ENCODE assay signal across 1 cellular context in the genomic region with DNA sequence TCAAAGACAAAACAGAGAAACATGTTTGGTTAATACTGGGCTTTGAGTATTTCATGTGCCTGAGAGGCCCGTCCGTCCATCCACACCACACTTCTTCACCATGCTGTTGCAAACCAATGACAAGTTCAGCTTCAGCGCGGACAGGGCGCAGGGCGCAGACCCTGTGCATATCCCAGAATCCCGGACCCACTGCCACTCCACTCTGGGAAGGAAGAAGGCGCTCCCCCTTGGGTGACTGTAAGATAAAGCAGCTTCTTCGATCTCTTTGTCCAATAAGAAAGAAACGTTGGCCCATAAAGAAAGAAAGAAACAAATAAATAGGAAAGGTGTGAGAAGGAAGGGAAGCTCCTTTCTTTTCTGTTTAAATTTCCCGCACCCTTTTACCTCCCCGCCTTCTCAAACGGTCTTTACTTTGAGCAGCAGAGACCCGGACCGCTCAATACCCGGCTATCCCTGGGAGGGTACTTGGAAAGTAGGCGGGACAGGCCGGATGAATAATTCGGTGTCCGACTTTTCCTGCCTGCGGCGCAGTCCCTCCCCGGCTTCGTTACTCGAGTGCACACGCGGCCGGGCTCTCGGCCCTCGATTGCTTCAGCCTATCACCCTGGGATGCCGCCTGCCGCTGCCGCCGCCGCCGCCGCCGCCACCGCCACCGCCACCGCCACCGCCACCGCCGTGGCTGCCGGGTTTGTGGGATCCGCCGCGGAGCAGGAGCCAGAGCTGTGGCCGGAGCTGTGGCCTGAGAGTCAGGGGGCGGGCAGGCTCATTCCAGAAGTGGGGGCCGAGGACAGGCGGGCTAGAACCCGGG.
A peak's percentile ranks its signal among the peaks of the same experiment; 100 is the strongest.
TF ChIP-seq lines count a peak whose summit lies in the region.

No MANE protein-coding gene starts in this region.

TF ChIP-seq in K562, 482 proteins besides CTCF, POLR2A, EP300 and RAD21 (continued from another document and continues in another):
- TF ChIP-seq, protein P1, sequence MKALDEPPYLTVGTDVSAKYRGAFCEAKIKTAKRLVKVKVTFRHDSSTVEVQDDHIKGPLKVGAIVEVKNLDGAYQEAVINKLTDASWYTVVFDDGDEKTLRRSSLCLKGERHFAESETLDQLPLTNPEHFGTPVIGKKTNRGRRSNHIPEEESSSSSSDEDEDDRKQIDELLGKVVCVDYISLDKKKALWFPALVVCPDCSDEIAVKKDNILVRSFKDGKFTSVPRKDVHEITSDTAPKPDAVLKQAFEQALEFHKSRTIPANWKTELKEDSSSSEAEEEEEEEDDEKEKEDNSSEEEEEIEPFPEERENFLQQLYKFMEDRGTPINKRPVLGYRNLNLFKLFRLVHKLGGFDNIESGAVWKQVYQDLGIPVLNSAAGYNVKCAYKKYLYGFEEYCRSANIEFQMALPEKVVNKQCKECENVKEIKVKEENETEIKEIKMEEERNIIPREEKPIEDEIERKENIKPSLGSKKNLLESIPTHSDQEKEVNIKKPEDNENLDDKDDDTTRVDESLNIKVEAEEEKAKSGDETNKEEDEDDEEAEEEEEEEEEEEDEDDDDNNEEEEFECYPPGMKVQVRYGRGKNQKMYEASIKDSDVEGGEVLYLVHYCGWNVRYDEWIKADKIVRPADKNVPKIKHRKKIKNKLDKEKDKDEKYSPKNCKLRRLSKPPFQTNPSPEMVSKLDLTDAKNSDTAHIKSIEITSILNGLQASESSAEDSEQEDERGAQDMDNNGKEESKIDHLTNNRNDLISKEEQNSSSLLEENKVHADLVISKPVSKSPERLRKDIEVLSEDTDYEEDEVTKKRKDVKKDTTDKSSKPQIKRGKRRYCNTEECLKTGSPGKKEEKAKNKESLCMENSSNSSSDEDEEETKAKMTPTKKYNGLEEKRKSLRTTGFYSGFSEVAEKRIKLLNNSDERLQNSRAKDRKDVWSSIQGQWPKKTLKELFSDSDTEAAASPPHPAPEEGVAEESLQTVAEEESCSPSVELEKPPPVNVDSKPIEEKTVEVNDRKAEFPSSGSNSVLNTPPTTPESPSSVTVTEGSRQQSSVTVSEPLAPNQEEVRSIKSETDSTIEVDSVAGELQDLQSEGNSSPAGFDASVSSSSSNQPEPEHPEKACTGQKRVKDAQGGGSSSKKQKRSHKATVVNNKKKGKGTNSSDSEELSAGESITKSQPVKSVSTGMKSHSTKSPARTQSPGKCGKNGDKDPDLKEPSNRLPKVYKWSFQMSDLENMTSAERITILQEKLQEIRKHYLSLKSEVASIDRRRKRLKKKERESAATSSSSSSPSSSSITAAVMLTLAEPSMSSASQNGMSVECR (CRISPR knock-in tag; IDR thresholded peaks at IDR 0.05) = 0 out of 2 replicates have a peak, but pooled peaks have one; percentile 54
- TF ChIP-seq ETV1 (tag; conservative IDR thresholded peaks at IDR 0.05; ENCODE audit: low read depth) = no peak
- TF ChIP-seq, protein P2, sequence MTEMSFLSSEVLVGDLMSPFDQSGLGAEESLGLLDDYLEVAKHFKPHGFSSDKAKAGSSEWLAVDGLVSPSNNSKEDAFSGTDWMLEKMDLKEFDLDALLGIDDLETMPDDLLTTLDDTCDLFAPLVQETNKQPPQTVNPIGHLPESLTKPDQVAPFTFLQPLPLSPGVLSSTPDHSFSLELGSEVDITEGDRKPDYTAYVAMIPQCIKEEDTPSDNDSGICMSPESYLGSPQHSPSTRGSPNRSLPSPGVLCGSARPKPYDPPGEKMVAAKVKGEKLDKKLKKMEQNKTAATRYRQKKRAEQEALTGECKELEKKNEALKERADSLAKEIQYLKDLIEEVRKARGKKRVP (CRISPR knock-in tag; IDR thresholded peaks at IDR 0.05) = 0 out of 2 replicates have a peak, but pooled peaks have one; percentile 27
- TF ChIP-seq, protein P3, sequence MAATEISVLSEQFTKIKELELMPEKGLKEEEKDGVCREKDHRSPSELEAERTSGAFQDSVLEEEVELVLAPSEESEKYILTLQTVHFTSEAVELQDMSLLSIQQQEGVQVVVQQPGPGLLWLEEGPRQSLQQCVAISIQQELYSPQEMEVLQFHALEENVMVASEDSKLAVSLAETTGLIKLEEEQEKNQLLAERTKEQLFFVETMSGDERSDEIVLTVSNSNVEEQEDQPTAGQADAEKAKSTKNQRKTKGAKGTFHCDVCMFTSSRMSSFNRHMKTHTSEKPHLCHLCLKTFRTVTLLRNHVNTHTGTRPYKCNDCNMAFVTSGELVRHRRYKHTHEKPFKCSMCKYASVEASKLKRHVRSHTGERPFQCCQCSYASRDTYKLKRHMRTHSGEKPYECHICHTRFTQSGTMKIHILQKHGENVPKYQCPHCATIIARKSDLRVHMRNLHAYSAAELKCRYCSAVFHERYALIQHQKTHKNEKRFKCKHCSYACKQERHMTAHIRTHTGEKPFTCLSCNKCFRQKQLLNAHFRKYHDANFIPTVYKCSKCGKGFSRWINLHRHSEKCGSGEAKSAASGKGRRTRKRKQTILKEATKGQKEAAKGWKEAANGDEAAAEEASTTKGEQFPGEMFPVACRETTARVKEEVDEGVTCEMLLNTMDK (IDR thresholded peaks at IDR 0.05; ENCODE audit: borderline replicate concordance, insufficient read depth, low read depth, low read length, poor library complexity, severe bottlenecking) = no peak
- TF ChIP-seq, protein P4, sequence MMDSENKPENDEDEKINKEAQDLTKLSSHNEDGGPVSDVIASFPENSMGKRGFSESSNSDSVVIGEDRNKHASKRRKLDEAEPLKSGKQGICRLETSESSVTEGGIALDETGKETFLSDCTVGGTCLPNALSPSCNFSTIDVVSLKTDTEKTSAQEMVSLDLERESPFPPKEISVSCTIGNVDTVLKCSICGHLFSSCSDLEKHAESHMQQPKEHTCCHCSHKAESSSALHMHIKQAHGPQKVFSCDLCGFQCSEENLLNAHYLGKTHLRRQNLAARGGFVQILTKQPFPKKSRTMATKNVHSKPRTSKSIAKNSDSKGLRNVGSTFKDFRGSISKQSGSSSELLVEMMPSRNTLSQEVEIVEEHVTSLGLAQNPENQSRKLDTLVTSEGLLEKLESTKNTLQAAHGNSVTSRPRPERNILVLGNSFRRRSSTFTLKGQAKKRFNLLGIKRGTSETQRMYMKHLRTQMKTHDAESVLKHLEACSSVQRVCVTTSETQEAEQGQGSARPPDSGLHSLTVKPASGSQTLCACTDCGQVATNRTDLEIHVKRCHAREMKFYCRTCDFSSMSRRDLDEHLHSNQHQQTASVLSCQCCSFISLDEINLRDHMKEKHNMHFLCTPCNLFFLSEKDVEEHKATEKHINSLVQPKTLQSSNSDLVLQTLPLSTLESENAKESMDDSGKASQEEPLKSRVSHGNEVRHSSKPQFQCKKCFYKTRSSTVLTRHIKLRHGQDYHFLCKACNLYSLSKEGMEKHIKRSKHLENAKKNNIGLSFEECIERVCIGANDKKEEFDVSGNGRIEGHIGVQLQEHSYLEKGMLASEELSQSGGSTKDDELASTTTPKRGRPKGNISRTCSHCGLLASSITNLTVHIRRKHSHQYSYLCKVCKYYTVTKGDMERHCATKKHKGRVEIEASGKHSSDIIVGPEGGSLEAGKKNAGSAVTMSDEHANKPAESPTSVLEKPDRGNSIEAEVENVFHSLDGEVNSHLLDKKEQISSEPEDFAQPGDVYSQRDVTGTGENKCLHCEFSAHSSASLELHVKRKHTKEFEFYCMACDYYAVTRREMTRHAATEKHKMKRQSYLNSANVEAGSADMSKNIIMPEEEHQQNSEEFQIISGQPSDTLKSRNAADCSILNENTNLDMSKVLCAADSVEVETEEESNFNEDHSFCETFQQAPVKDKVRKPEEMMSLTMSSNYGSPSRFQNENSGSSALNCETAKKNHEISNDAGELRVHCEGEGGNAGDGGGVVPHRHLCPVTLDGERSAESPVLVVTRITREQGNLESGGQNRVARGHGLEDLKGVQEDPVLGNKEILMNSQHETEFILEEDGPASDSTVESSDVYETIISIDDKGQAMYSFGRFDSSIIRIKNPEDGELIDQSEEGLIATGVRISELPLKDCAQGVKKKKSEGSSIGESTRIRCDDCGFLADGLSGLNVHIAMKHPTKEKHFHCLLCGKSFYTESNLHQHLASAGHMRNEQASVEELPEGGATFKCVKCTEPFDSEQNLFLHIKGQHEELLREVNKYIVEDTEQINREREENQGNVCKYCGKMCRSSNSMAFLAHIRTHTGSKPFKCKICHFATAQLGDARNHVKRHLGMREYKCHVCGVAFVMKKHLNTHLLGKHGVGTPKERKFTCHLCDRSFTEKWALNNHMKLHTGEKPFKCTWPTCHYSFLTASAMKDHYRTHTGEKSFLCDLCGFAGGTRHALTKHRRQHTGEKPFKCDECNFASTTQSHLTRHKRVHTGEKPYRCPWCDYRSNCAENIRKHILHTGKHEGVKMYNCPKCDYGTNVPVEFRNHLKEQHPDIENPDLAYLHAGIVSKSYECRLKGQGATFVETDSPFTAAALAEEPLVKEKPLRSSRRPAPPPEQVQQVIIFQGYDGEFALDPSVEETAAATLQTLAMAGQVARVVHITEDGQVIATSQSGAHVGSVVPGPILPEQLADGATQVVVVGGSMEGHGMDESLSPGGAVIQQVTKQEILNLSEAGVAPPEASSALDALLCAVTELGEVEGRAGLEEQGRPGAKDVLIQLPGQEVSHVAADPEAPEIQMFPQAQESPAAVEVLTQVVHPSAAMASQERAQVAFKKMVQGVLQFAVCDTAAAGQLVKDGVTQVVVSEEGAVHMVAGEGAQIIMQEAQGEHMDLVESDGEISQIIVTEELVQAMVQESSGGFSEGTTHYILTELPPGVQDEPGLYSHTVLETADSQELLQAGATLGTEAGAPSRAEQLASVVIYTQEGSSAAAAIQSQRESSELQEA (IDR thresholded peaks at IDR 0.05; ENCODE audit: low read depth) = no peak
- TF ChIP-seq JUNB (CRISPR knock-in tag; conservative IDR thresholded peaks at IDR 0.05) = no peak
- 0 out of 2 replicates have a peak, but pooled peaks have one; percentile 44 for TF ChIP-seq NBN (IDR thresholded peaks at IDR 0.05; ENCODE audit: low read depth)
- TF ChIP-seq GTF2A2 (tag; IDR thresholded peaks at IDR 0.05) = no peak
- peak; percentile 31; the same call in 1 of the 2 replicates for TF ChIP-seq ARID3A (IDR thresholded peaks at IDR 0.05; ENCODE audit: borderline replicate concordance, low read depth, low read length)
- TF ChIP-seq SIN3B (IDR thresholded peaks at IDR 0.05; ENCODE audit: low read depth) = 0 out of 2 replicates have a peak, but pooled peaks have one; percentile 35
- no peak for TF ChIP-seq SIRT6 (IDR thresholded peaks at IDR 0.05; ENCODE audit: low read depth, low read length)
- TF ChIP-seq, protein P5, sequence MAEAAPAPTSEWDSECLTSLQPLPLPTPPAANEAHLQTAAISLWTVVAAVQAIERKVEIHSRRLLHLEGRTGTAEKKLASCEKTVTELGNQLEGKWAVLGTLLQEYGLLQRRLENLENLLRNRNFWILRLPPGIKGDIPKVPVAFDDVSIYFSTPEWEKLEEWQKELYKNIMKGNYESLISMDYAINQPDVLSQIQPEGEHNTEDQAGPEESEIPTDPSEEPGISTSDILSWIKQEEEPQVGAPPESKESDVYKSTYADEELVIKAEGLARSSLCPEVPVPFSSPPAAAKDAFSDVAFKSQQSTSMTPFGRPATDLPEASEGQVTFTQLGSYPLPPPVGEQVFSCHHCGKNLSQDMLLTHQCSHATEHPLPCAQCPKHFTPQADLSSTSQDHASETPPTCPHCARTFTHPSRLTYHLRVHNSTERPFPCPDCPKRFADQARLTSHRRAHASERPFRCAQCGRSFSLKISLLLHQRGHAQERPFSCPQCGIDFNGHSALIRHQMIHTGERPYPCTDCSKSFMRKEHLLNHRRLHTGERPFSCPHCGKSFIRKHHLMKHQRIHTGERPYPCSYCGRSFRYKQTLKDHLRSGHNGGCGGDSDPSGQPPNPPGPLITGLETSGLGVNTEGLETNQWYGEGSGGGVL (CRISPR knock-in tag; IDR thresholded peaks at IDR 0.05) = no peak
- peak; percentile 87; the same call in 1 of the 2 replicates for TF ChIP-seq ZBTB9 (CRISPR knock-in tag; IDR thresholded peaks at IDR 0.05)
- TF ChIP-seq YY1 (IDR thresholded peaks at IDR 0.05; ENCODE audit: borderline replicate concordance in 1 of 3, control insufficient read depth in 1 of 3, extremely low read depth in 1 of 3, insufficient read depth in 3 of 3, insufficient read length in 1 of 3, insufficient replicate concordance in 2 of 3, low read depth in 1 of 3, low read length in 2 of 3) = peak in 2 of 3 experiments; percentile 49 to 76
- TF ChIP-seq, protein P6, sequence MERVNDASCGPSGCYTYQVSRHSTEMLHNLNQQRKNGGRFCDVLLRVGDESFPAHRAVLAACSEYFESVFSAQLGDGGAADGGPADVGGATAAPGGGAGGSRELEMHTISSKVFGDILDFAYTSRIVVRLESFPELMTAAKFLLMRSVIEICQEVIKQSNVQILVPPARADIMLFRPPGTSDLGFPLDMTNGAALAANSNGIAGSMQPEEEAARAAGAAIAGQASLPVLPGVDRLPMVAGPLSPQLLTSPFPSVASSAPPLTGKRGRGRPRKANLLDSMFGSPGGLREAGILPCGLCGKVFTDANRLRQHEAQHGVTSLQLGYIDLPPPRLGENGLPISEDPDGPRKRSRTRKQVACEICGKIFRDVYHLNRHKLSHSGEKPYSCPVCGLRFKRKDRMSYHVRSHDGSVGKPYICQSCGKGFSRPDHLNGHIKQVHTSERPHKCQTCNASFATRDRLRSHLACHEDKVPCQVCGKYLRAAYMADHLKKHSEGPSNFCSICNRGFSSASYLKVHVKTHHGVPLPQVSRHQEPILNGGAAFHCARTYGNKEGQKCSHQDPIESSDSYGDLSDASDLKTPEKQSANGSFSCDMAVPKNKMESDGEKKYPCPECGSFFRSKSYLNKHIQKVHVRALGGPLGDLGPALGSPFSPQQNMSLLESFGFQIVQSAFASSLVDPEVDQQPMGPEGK (CRISPR knock-in tag; IDR thresholded peaks at IDR 0.05; ENCODE audit: borderline replicate concordance) = no peak
- TF ChIP-seq JUN (IDR thresholded peaks at IDR 0.05; ENCODE audit: borderline replicate concordance, low read depth, low read length) = peak; percentile 62; the same call in 1 of the 2 replicates
- no peak; the same call in 1 of the 2 replicates for TF ChIP-seq JUN (CRISPR knock-in tag; IDR thresholded peaks at IDR 0.05; ENCODE audit: borderline replicate concordance)
- no peak for TF ChIP-seq CSDE1 (IDR thresholded peaks at IDR 0.05)
- TF ChIP-seq NFATC3 (IDR thresholded peaks at IDR 0.05) = no peak
- no peak for TF ChIP-seq NR2C1 (IDR thresholded peaks at IDR 0.05)
- no peak for TF ChIP-seq NR2C1 (tag; IDR thresholded peaks at IDR 0.05)
- TF ChIP-seq TAF15 (IDR thresholded peaks at IDR 0.05; ENCODE audit: low read depth, low read length) = no peak
- no peak for TF ChIP-seq ZNF253 (CRISPR knock-in tag; conservative IDR thresholded peaks at IDR 0.05)
- TF ChIP-seq EZH2 (IDR thresholded peaks at IDR 0.05; ENCODE audit: borderline replicate concordance, low read depth, low read length) = no peak
